12 cellular contexts compared by ENCODE assay signal in genomic region chr15:83943849-83944404, GRCh38.
"Had no signal": no experiment of that assay in that cellular context is flagged by ENCODE, and none has a peak within 500 bp of the region (broad histone marks: within the 10 kb centered on the region; RNA-seq: fewer than 3 reads in every experiment).

No MANE protein-coding gene starts in this region.

- H3K36me3 ChIP-seq: cardiac muscle cell, upper lobe of right lung had no signal

- DNase-seq: activated CD4-positive, alpha-beta T cell treated with anti-CD3 and anti-CD28 coated beads, Interleukin-2, amount 50 U/mL, for 1 hour; activated CD4-positive, CD25-positive, alpha-beta regulatory T cell; left cardiac atrium; lower lobe of right lung; naive B cell; posterior cingulate gyrus; stimulated activated naive CD4-positive, alpha-beta T cell; T-helper 17 cell; upper lobe of right lung had no signal

- H3K27ac ChIP-seq: cardiac muscle cell, lower lobe of right lung, right atrium auricular region, upper lobe of right lung had no signal

- ATAC-seq: left cardiac atrium, lower lobe of right lung, T-helper 17 cell, upper lobe of right lung had no signal

- H3K4me2 ChIP-seq: smooth muscle cell had no signal

- H3K27me3 ChIP-seq: cardiac muscle cell, right atrium auricular region, upper lobe of right lung had no signal

- H3K9me3 ChIP-seq: lower lobe of right lung, right atrium auricular region, upper lobe of right lung had no signal

- H3K4me3 ChIP-seq: cardiac muscle cell, lower lobe of right lung, right atrium auricular region, smooth muscle cell, upper lobe of right lung had no signal

- H3K4me1 ChIP-seq: lower lobe of right lung, right atrium auricular region, upper lobe of right lung had no signal
